13 cellular contexts compared by ENCODE assay signal in the genomic region with DNA sequence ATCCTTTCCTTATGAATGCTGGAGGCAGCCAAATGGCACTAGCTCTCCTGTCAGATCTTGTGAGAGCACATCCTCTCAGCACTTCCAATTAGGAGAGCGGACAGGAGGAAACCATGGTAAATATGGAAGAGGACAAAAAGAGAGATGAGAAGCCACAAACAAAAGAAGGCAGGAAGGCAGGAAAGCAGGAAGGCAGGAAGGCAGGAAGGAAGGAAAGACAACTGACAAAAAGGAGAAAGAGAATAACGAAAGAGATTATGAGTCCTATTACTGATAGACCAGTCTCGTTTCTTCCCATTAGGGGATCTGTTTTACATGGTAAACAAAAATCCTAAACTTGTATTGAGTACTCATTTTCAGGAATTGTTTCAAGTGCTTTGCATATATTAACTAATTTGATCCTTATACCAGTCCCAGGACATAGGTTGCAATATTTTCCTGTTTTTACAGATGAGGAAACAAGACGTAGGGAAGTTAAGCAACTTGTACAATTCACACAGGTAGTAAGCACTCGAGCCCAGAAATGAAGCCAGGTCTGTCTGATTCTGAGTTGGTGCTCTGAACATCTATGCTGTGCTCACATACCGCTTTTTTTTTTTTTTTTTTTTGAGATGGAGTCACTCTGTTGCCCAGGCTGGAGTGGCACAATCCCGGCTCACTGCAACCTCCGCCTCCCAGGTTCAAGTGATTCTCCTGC. TPM values are rescaled to one million over a fixed set of nuclear protein-coding genes. Genes with fewer than 3 reads are reported as not detected.
DNase-seq lines count a peak whose midpoint lies in the region; ATAC-seq and TF ChIP-seq lines count a peak whose summit lies in the region.
"Had no signal": no experiment of that assay in that cellular context is flagged by ENCODE, and none has a peak within 500 bp of the region (broad histone marks: within the 10 kb centered on the region; RNA-seq: fewer than 3 reads in every experiment).

No MANE protein-coding gene starts in this region.

- POLR2A ChIA-PET in T-cell (lab: Charles Lee) = no interaction called here

- peaks cover 30% of the 10 kb centered on the region for H3K36me3 Mint-ChIP-seq in activated naive CD4-positive, alpha-beta T cell treated with anti-CD3 and anti-CD28 coated beads, Interleukin-2, amount 10 ng/mL, durations not matched to agents 7 days and 5 days
- H3K36me3 Mint-ChIP-seq in T-cell (peaks cover 14% of the 10 kb centered on the region), endothelial cell (ENCODE audit: low read depth, unreplicated experiment) (no peaks in the 10 kb centered on the region)

- peaks cover 63% of the 10 kb centered on the region for H3K4me1 Mint-ChIP-seq in activated naive CD4-positive, alpha-beta T cell treated with anti-CD3 and anti-CD28 coated beads, Interleukin-2, amount 10 ng/mL, durations not matched to agents 7 days and 5 days
- H3K4me1 Mint-ChIP-seq in T-cell (peaks cover 61 to 68% (median 65%) of the 10 kb centered on the region in 3 donors), endothelial cell (ENCODE audit: unreplicated experiment) (peaks cover 43% of the 10 kb centered on the region)
- H3K4me1 Mint-ChIP-seq in stimulated activated naive CD8-positive, alpha-beta T cell treated with anti-CD3 and anti-CD28 coated beads, Interleukin-15, amount 100 ng/mL, for 72 hours = peaks cover 57% of the 10 kb centered on the region

- no peaks in the 10 kb centered on the region for H3K9me3 Mint-ChIP-seq in activated naive CD4-positive, alpha-beta T cell treated with anti-CD3 and anti-CD28 coated beads, Interleukin-2, amount 10 ng/mL, durations not matched to agents 7 days and 5 days
- peaks cover 0 to 4% (median 0%) of the 10 kb centered on the region in 3 donors for H3K9me3 Mint-ChIP-seq in T-cell
- no peaks in the 10 kb centered on the region for H3K9me3 Mint-ChIP-seq in endothelial cell (ENCODE audit: unreplicated experiment)
- peaks cover 0 to 4% of the 10 kb centered on the region in 2 donors for H3K9me3 Mint-ChIP-seq in stimulated activated naive CD8-positive, alpha-beta T cell treated with anti-CD3 and anti-CD28 coated beads, Interleukin-15, amount 100 ng/mL, for 72 hours

- TF ChIP-seq CTCF in endothelial cell (IDR thresholded peaks at IDR 0.05; ENCODE audit: unreplicated experiment) = no peak

- ATAC-seq in T-cell (replicated peaks in 1 of 4) = no peak
- ATAC-seq in stimulated activated naive CD8-positive, alpha-beta T cell treated with anti-CD3 and anti-CD28 coated beads, Interleukin-15, amount 100 ng/mL, for 72 hours = no peak
- ATAC-seq in GM21717 (IDR thresholded peaks at IDR 0.05; ENCODE audit: unreplicated experiment) = no peak

- H3K4me3 Mint-ChIP-seq in activated naive CD4-positive, alpha-beta T cell treated with anti-CD3 and anti-CD28 coated beads, Interleukin-2, amount 10 ng/mL, durations not matched to agents 7 days and 5 days = peak overlapping the region; percentile 79
- H3K4me3 Mint-ChIP-seq in T-cell = peak overlapping the region; percentile 79 to 92 (median 80)
- no peak overlapping the region for H3K4me3 Mint-ChIP-seq in endothelial cell (ENCODE audit: unreplicated experiment)
- H3K4me3 Mint-ChIP-seq in stimulated activated naive CD8-positive, alpha-beta T cell treated with anti-CD3 and anti-CD28 coated beads, Interleukin-15, amount 100 ng/mL, for 72 hours = peak overlapping the region; percentile 79 to 89

- CTCF ChIA-PET in activated naive CD4-positive, alpha-beta T cell treated with anti-CD3 and anti-CD28 coated beads, Interleukin-2, amount 10 ng/mL, durations not matched to agents 7 days and 5 days (lab: Charles Lee) = interaction anchor here (1.8 kb wide), 1 partner anchor 93 kb away, joined by 6 read pairs; the partner anchor contains the start of gene ZFAND6
- CTCF ChIA-PET in T-cell (lab: Charles Lee) = interaction anchor here in 1 of 2 donors (1.0 to 1.5 kb wide), 3 partner anchors 36 to 71 kb away, joined by 3 to 6 read pairs (median 5); no protein-coding TSS in a partner anchor

- DNase-seq in activated naive CD4-positive, alpha-beta T cell treated with anti-CD3 and anti-CD28 coated beads, Interleukin-2, amount 10 ng/mL, durations not matched to agents 7 days and 5 days = no peak
- no peak for DNase-seq in activated naive CD4-positive, alpha-beta T cell treated with Interleukin-2 at 50 U/mL for 16 hours
- DNase-seq in T-cell = no peak
- DNase-seq in endothelial cell (ENCODE audit: low spot score) = no peak
- DNase-seq in stimulated activated naive CD8-positive, alpha-beta T cell treated with anti-CD3 and anti-CD28 coated beads, Interleukin-15, amount 100 ng/mL, for 72 hours = no peak
- no peak for DNase-seq in GDM1 (lab: John Stamatoyannopoulos, UW)
- no peak for DNase-seq in NCI-H226
- DNase-seq: effector CD8-positive, alpha-beta T cell; foreskin fibroblast; MG63; NCI-H2171 treated with DMSO at 0.1 percent for 48 hours; transverse colon had no signal

- no peaks in the 10 kb centered on the region for H3K27me3 Mint-ChIP-seq in activated naive CD4-positive, alpha-beta T cell treated with anti-CD3 and anti-CD28 coated beads, Interleukin-2, amount 10 ng/mL, durations not matched to agents 7 days and 5 days
- no peaks in the 10 kb centered on the region for H3K27me3 Mint-ChIP-seq in T-cell
- H3K27me3 Mint-ChIP-seq in endothelial cell (ENCODE audit: unreplicated experiment) = no peaks in the 10 kb centered on the region
- H3K27me3 Mint-ChIP-seq in stimulated activated naive CD8-positive, alpha-beta T cell treated with anti-CD3 and anti-CD28 coated beads, Interleukin-15, amount 100 ng/mL, for 72 hours = no peaks in the 10 kb centered on the region

- peak overlapping the region; percentile 84 for H3K27ac Mint-ChIP-seq in activated naive CD4-positive, alpha-beta T cell treated with anti-CD3 and anti-CD28 coated beads, Interleukin-2, amount 10 ng/mL, durations not matched to agents 7 days and 5 days
- H3K27ac Mint-ChIP-seq in T-cell = peak overlapping the region; percentile 92 to 97
- peak overlapping the region; percentile 58 for H3K27ac Mint-ChIP-seq in endothelial cell (ENCODE audit: unreplicated experiment)
- H3K27ac Mint-ChIP-seq in stimulated activated naive CD8-positive, alpha-beta T cell treated with anti-CD3 and anti-CD28 coated beads, Interleukin-15, amount 100 ng/mL, for 72 hours = peak overlapping the region; percentile 99 to 100

RNA-seq across cellular contexts. Expression of gene BCL2A1, which starts 4.2 kb away (rescaled TPM):
- total RNA-seq in T-cell (10 to 100 TPM; 10.6 to 26.2 (median 13.6) TPM), endothelial cell (ENCODE audit: unreplicated experiment) (2.1 TPM)
